1 cellular context compared by ENCODE assay signal in the genomic region with DNA sequence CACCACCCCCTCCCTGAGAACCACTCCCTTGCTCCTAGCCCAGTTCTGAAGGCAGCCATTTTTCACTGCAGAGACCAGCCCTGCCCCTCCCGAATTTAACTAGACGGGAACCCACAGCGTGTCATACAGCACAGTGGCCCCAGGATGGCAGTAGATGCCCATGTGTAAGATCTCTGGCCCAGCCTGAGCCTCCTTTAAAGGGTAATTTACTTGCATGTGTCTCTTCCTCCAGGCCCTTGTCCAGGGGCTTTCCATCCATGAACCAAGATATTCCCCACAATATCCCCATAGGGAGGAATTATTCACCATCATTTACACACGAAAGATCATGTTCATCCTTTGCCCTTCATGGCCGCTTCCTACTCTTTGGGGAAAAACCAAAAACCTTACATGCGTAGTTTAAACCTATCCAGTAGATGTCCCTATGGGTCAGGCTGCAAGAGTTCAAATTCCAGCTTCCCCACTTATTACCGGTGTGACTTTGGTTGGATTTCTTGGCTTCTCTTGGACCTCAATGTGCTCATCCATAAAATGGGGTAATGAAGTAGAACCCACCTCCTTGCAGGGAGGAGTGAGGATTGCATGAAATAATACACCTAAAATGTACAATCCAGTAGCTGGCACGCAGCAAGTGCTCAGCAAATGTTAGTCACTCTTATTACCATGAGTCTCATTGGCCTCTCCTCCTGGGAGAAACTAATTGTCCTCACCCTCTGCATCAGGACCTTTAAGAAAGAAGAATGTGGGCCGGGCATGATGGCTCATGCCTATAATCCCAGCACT.
TF ChIP-seq lines count a peak whose summit lies in the region.

No MANE protein-coding gene starts in this region.

TF ChIP-seq in K562, 482 proteins besides CTCF, POLR2A, EP300 and RAD21 (continues in another document):
- no peak; the same call in 1 of the 2 replicates for TF ChIP-seq MYC (IDR thresholded peaks at IDR 0.05; ENCODE audit: low read depth, low read length)
- no peak for TF ChIP-seq MYC (CRISPR knock-in tag; IDR thresholded peaks at IDR 0.05; ENCODE audit: borderline replicate concordance, low read depth)
- no peak for TF ChIP-seq SMARCB1 (IDR thresholded peaks at IDR 0.05; ENCODE audit: insufficient read length, low read depth)
- TF ChIP-seq ARID1B (IDR thresholded peaks at IDR 0.05): peak; percentile 26; the same call in 1 of the 2 replicates
- no peak for TF ChIP-seq LEF1 (IDR thresholded peaks at IDR 0.05)
- TF ChIP-seq CHD1 (IDR thresholded peaks at IDR 0.05; ENCODE audit: low read length): no peak
- TF ChIP-seq ZNF740 (CRISPR knock-in tag; IDR thresholded peaks at IDR 0.05): no peak
- TF ChIP-seq ZNF740 (tag; IDR thresholded peaks at IDR 0.05): no peak
- TF ChIP-seq MAFF (IDR thresholded peaks at IDR 0.05; ENCODE audit: low read length): no peak
- TF ChIP-seq GATAD2A (IDR thresholded peaks at IDR 0.05): no peak
- TF ChIP-seq ARID3B (CRISPR knock-in tag; IDR thresholded peaks at IDR 0.05; ENCODE audit: borderline replicate concordance): no peak
- no peak for TF ChIP-seq EWSR1 (IDR thresholded peaks at IDR 0.05; ENCODE audit: borderline replicate concordance, low read depth, partially characterized antibody)
- TF ChIP-seq PKNOX1 (IDR thresholded peaks at IDR 0.05): no peak
- peak; percentile 63 to 91 (median 80) for TF ChIP-seq YY1 (IDR thresholded peaks at IDR 0.05; ENCODE audit: borderline replicate concordance in 1 of 3, control insufficient read depth in 1 of 3, extremely low read depth in 1 of 3, insufficient read depth in 3 of 3, insufficient read length in 1 of 3, insufficient replicate concordance in 2 of 3, low read depth in 1 of 3, low read length in 2 of 3)
- TF ChIP-seq TFAM (CRISPR knock-in tag; conservative IDR thresholded peaks at IDR 0.05): no peak
- TF ChIP-seq RB1 (IDR thresholded peaks at IDR 0.05; ENCODE audit: low read depth): peak; percentile 48; the same call in 1 of the 2 replicates
- no peak for TF ChIP-seq NUFIP1 (IDR thresholded peaks at IDR 0.05; ENCODE audit: partially characterized antibody)
- TF ChIP-seq HMGN3 (IDR thresholded peaks at IDR 0.05; ENCODE audit: borderline replicate concordance, extremely low read depth, insufficient read length, low read depth, low read length): no peak
- TF ChIP-seq ATF1 (CRISPR knock-in tag; IDR thresholded peaks at IDR 0.05): no peak
- peak; percentile 41 for TF ChIP-seq ATF1 (tag; IDR thresholded peaks at IDR 0.05)
- no peak for TF ChIP-seq ZSCAN29 (IDR thresholded peaks at IDR 0.05)
- TF ChIP-seq KLF16 (IDR thresholded peaks at IDR 0.05): peak; percentile 38; the same call in 1 of the 2 replicates
- TF ChIP-seq TRIM25 (IDR thresholded peaks at IDR 0.05; ENCODE audit: borderline replicate concordance): no peak
- 0 out of 2 replicates have a peak, but pooled peaks have one; percentile 16 for TF ChIP-seq FOXP1 (CRISPR knock-in tag; IDR thresholded peaks at IDR 0.05)
- no peak for TF ChIP-seq ZBTB8A (IDR thresholded peaks at IDR 0.05; ENCODE audit: partially characterized antibody)
- peak; percentile 21; the same call in 1 of the 2 replicates for TF ChIP-seq JUND (IDR thresholded peaks at IDR 0.05; ENCODE audit: borderline replicate concordance, low read depth, low read length)
- TF ChIP-seq JUND (tag; IDR thresholded peaks at IDR 0.05; ENCODE audit: borderline replicate concordance, low read depth, low read length): peak; percentile 61; the same call in 2 of the 3 replicates
- TF ChIP-seq ZC3H11A (IDR thresholded peaks at IDR 0.05; ENCODE audit: low read depth, low read length): no peak
- TF ChIP-seq PCBP1 (IDR thresholded peaks at IDR 0.05; ENCODE audit: low read depth, low read length, poor library complexity, severe bottlenecking): no peak
- TF ChIP-seq NONO (IDR thresholded peaks at IDR 0.05; ENCODE audit: low read depth in 2 of 2, low read length in 1 of 2): no peak
- TF ChIP-seq EP400 (IDR thresholded peaks at IDR 0.05): no peak
- TF ChIP-seq ARID2 (IDR thresholded peaks at IDR 0.05): peak; percentile 83
- TF ChIP-seq ILK (tag; IDR thresholded peaks at IDR 0.05; ENCODE audit: borderline replicate concordance, low read depth): no peak
- TF ChIP-seq RBM17 (IDR thresholded peaks at IDR 0.05; ENCODE audit: borderline replicate concordance, low read depth, low read length): no peak
- 0 out of 2 replicates have a peak, but pooled peaks have one; percentile 42 for TF ChIP-seq KLF1 (tag; IDR thresholded peaks at IDR 0.05)
- TF ChIP-seq BACH1 (tag; IDR thresholded peaks at IDR 0.05): no peak
- TF ChIP-seq SRSF7 (optimal IDR thresholded peaks at IDR 0.05; ENCODE audit: low read depth, low read length): no peak
- TF ChIP-seq ZNF24 (IDR thresholded peaks at IDR 0.05): peak; percentile 27; the same call in 1 of the 2 replicates
- no peak for TF ChIP-seq SMAD2 (IDR thresholded peaks at IDR 0.05; ENCODE audit: low read depth, low read length)
- no peak for TF ChIP-seq BCLAF1 (IDR thresholded peaks at IDR 0.05; ENCODE audit: borderline replicate concordance in 1 of 2, control insufficient read depth in 1 of 2, low read depth in 2 of 2, low read length in 1 of 2)
- peak; percentile 86; the same call in 1 of the 2 replicates for TF ChIP-seq SMARCA5 (IDR thresholded peaks at IDR 0.05)
- TF ChIP-seq SOX6 (IDR thresholded peaks at IDR 0.05): 0 out of 2 replicates have a peak, but pooled peaks have one; percentile 35
- TF ChIP-seq DACH1 (IDR thresholded peaks at IDR 0.05; ENCODE audit: partially characterized antibody): no peak
- TF ChIP-seq, protein P1, sequence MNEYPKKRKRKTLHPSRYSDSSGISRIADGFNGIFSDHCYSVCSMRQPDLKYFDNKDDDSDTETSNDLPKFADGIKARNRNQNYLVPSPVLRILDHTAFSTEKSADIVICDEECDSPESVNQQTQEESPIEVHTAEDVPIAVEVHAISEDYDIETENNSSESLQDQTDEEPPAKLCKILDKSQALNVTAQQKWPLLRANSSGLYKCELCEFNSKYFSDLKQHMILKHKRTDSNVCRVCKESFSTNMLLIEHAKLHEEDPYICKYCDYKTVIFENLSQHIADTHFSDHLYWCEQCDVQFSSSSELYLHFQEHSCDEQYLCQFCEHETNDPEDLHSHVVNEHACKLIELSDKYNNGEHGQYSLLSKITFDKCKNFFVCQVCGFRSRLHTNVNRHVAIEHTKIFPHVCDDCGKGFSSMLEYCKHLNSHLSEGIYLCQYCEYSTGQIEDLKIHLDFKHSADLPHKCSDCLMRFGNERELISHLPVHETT (CRISPR knock-in tag; conservative IDR thresholded peaks at IDR 0.05 in 1 of 2, IDR thresholded peaks at IDR 0.05 in 1 of 2): 0 out of 4 replicates have a peak, but pooled peaks of 1 of the 2 experiments have one; percentile 49
- no peak for TF ChIP-seq NCOR1 (IDR thresholded peaks at IDR 0.05)
- TF ChIP-seq EGR1 (conservative IDR thresholded peaks at IDR 0.05): no peak
- peak; percentile 43 for TF ChIP-seq CHD4 (IDR thresholded peaks at IDR 0.05; ENCODE audit: insufficient read depth, insufficient replicate concordance, low read depth, low read length, poor library complexity, severe bottlenecking)
- no peak for TF ChIP-seq ZNF316 (IDR thresholded peaks at IDR 0.05)
- no peak for TF ChIP-seq ZNF57 (CRISPR knock-in tag; IDR thresholded peaks at IDR 0.05)
- no peak for TF ChIP-seq NR2F6 (CRISPR knock-in tag; IDR thresholded peaks at IDR 0.05)
- no peak for TF ChIP-seq C11orf30 (IDR thresholded peaks at IDR 0.05; ENCODE audit: low read depth)
- no peak for TF ChIP-seq STAT5B (CRISPR knock-in tag; IDR thresholded peaks at IDR 0.05)
- peak; percentile 39; the same call in 1 of the 2 replicates for TF ChIP-seq CBX1 (IDR thresholded peaks at IDR 0.05; ENCODE audit: low read depth)
- no peak for TF ChIP-seq SLC30A9 (CRISPR knock-in tag; IDR thresholded peaks at IDR 0.05)
- no peak for TF ChIP-seq ZNF324 (CRISPR knock-in tag; IDR thresholded peaks at IDR 0.05)
- TF ChIP-seq, protein P2, sequence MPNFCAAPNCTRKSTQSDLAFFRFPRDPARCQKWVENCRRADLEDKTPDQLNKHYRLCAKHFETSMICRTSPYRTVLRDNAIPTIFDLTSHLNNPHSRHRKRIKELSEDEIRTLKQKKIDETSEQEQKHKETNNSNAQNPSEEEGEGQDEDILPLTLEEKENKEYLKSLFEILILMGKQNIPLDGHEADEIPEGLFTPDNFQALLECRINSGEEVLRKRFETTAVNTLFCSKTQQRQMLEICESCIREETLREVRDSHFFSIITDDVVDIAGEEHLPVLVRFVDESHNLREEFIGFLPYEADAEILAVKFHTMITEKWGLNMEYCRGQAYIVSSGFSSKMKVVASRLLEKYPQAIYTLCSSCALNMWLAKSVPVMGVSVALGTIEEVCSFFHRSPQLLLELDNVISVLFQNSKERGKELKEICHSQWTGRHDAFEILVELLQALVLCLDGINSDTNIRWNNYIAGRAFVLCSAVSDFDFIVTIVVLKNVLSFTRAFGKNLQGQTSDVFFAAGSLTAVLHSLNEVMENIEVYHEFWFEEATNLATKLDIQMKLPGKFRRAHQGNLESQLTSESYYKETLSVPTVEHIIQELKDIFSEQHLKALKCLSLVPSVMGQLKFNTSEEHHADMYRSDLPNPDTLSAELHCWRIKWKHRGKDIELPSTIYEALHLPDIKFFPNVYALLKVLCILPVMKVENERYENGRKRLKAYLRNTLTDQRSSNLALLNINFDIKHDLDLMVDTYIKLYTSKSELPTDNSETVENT (CRISPR knock-in tag; IDR thresholded peaks at IDR 0.05): no peak
- TF ChIP-seq NR4A1 (CRISPR knock-in tag; IDR thresholded peaks at IDR 0.05): no peak
- no peak for TF ChIP-seq NR4A1 (tag; IDR thresholded peaks at IDR 0.05)
- TF ChIP-seq KDM2B (CRISPR knock-in tag; IDR thresholded peaks at IDR 0.05): no peak
- no peak for TF ChIP-seq MAFG (tag; conservative IDR thresholded peaks at IDR 0.05)
